8 cellular contexts compared by ENCODE assay signal in the genomic region with DNA sequence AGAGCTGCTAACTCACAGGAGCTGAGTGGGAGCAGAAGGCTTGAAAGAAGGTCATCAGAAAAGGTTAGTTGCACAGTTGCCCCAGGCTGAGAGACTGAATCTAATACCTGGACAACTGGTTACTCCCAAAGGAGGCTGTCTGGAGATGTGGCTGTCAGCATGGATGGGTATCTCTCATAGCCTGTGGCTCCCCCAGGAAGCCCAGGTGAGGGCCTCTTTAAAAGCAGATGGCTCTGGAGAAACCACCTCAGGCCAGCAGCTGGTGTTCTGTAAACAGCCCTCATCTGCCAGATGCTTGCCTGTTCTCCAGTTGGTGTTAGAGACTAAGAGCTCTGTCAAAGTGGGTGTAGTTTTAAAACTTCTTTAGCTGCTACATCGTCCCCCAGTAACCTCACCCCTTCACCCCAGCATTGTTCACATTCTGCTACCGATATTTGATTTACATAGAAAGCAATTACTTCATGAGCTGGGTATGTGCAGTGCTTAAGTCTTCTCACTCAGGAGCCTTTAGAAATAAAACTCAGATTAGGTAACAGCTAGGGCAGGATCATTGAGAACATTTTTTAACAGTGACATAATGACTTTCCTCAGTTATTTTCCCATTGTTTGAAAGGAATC.
DNase-seq lines count a peak whose midpoint lies in the region; ATAC-seq and TF ChIP-seq lines count a peak whose summit lies in the region.

No MANE protein-coding gene starts in this region.

- in situ Hi-C loops in brain microvascular endothelial cell (cut with HindIII; ENCODE audit: low pct_ligation_motif_present, low sequenced_read_pairs) = no loop called here

- peaks cover 47% of the 10 kb centered on the region for H3K4me1 Mint-ChIP-seq in nephron

- no peaks in the 10 kb centered on the region for H3K9me3 Mint-ChIP-seq in nephron

- ATAC-seq in HG03025 (IDR thresholded peaks at IDR 0.05; ENCODE audit: low FRiP score, unreplicated experiment) (no peak), HG03378 (IDR thresholded peaks at IDR 0.05; ENCODE audit: unreplicated experiment) (no peak), HG02798 (IDR thresholded peaks at IDR 0.05; ENCODE audit: poor library complexity, unreplicated experiment) (no peak), HG02870 (IDR thresholded peaks at IDR 0.05; ENCODE audit: unreplicated experiment) (no peak)

- H3K27ac ChIP-seq in brain microvascular endothelial cell = peak overlapping the region; percentile 46

- H3K27me3 Mint-ChIP-seq in nephron (ENCODE audit: low read depth) = no peaks in the 10 kb centered on the region

- no peaks in the 10 kb centered on the region for H3K27me3 ChIP-seq in brain microvascular endothelial cell (replicated peaks)

- H3K4me3 Mint-ChIP-seq in nephron = no peak overlapping the region

- H3K36me3 Mint-ChIP-seq in nephron (ENCODE audit: low read depth) = no peaks in the 10 kb centered on the region

- H3K27ac Mint-ChIP-seq in nephron = peak overlapping the region; percentile 3 to 71 (median 67)

- no peak overlapping the region for H3K4me3 ChIP-seq in brain microvascular endothelial cell (ENCODE audit: low read depth, low read length)

- no peaks in the 10 kb centered on the region for H3K36me3 ChIP-seq in brain microvascular endothelial cell (replicated peaks)

- peak; percentile 94 for DNase-seq in EL
- peak; percentile 31 to 72 for DNase-seq in NCI-H2081 (lab: John Stamatoyannopoulos, UW)
- peak; percentile 80 for DNase-seq in brain microvascular endothelial cell

- TF ChIP-seq CTCF in brain microvascular endothelial cell (IDR thresholded peaks at IDR 0.05; ENCODE audit: low read depth, low read length, missing control alignments) (no peak), nephron (IDR thresholded peaks at IDR 0.05; ENCODE audit: unreplicated experiment in 3 of 3) (no peak)
